ENCODE assay signal across 8 cellular contexts in genomic region chr12:106246891-106247730, GRCh38. TPM values are rescaled to one million over a fixed set of nuclear protein-coding genes. Genes with fewer than 3 reads are reported as not detected.
DNase-seq lines count a peak whose midpoint lies in the region; ATAC-seq, FAIRE-seq and TF ChIP-seq lines count a peak whose summit lies in the region.

No MANE protein-coding gene starts in this region.

- H3K36me3 ChIP-seq in heart left ventricle = peaks cover 0 to 22% (median 14%) of the 10 kb centered on the region in 9 donors
- no peaks in the 10 kb centered on the region for H3K36me3 ChIP-seq in pancreas

- peaks cover 1% of the 10 kb centered on the region for H3K36me3 Mint-ChIP-seq in activated naive CD8-positive, alpha-beta T cell treated with anti-CD3 and anti-CD28 coated beads, Interleukin-2, amount 50 U/mL, for 24 hours (ENCODE audit: low read depth)

- H3K27ac ChIP-seq in heart left ventricle (peak overlapping the region; percentile 90 to 100 (median 99)), pancreas (peak overlapping the region; percentile 27 to 99 (median 98))

- peak overlapping the region; percentile 67 for H3K4me3 Mint-ChIP-seq in activated naive CD8-positive, alpha-beta T cell treated with anti-CD3 and anti-CD28 coated beads, Interleukin-2, amount 50 U/mL, for 24 hours

- DNase-seq in DMS53 (lab: John Stamatoyannopoulos, UW) (peak; percentile 80), DMS53 treated with DMSO at 0.1 percent for 48 hours (lab: John Stamatoyannopoulos, UW; ENCODE audit: unreplicated experiment) (no peak), SK-MEL-5 (ENCODE audit: low read depth, low spot score) (peak; percentile 44), heart left ventricle (peak; percentile 71 to 87 (median 77)), pancreas (peak; percentile 67 to 92 (median 78)), A172 (ENCODE audit: low spot score) (no peak)
- DNase-seq in activated naive CD8-positive, alpha-beta T cell treated with anti-CD3 and anti-CD28 coated beads, Interleukin-2, amount 50 U/mL, for 24 hours = peak; percentile 58

- WGBS in heart left ventricle, 4 donors = 1 to 2% (median 1%) methylated on average over 48 to 81 of the region's 81 CpGs
- WGBS in pancreas, 2 donors = 1% methylated on average over 44 to 81 of the region's 81 CpGs

- no peaks in the 10 kb centered on the region for H3K9me3 Mint-ChIP-seq in activated naive CD8-positive, alpha-beta T cell treated with anti-CD3 and anti-CD28 coated beads, Interleukin-2, amount 50 U/mL, for 24 hours

- peak overlapping the region; percentile 62 for H3K27ac Mint-ChIP-seq in activated naive CD8-positive, alpha-beta T cell treated with anti-CD3 and anti-CD28 coated beads, Interleukin-2, amount 50 U/mL, for 24 hours

- H3K27me3 ChIP-seq in heart left ventricle = no peaks in the 10 kb centered on the region
- H3K27me3 ChIP-seq in pancreas = no peaks in the 10 kb centered on the region

- peaks cover 25% of the 10 kb centered on the region for H3K4me1 Mint-ChIP-seq in activated naive CD8-positive, alpha-beta T cell treated with anti-CD3 and anti-CD28 coated beads, Interleukin-2, amount 50 U/mL, for 24 hours

- no peak for TF ChIP-seq POLR2A in heart left ventricle (IDR thresholded peaks at IDR 0.05)

- TF ChIP-seq CTCF in heart left ventricle (IDR thresholded peaks at IDR 0.05) (peak in 4 of 12 donors; percentile 13 to 28 (median 22)), pancreas (IDR thresholded peaks at IDR 0.05) (peak in 1 of 4 donors; percentile 6)

- in situ Hi-C loops in SK-MEL-5 (cut with HindIII; ENCODE audit: low pct_unique_long_range_greater_than_20kb, low sequenced_read_pairs) = no loop called here

- ATAC-seq in HG02981 (IDR thresholded peaks at IDR 0.05; ENCODE audit: unreplicated experiment) (peak; percentile 39), heart left ventricle (peak; percentile 17 to 32 (median 19)), pancreas (peak; percentile 21 to 60 (median 27))
- no peak for ATAC-seq in activated naive CD8-positive, alpha-beta T cell treated with anti-CD3 and anti-CD28 coated beads, Interleukin-2, amount 50 U/mL, for 24 hours

- FAIRE-seq in pancreas (lab: Jason Lieb, UNC) = no peak

- H3K9me3 ChIP-seq in heart left ventricle = no peaks in the 10 kb centered on the region
- H3K9me3 ChIP-seq in pancreas = no peaks in the 10 kb centered on the region

- no peaks in the 10 kb centered on the region for H3K27me3 Mint-ChIP-seq in activated naive CD8-positive, alpha-beta T cell treated with anti-CD3 and anti-CD28 coated beads, Interleukin-2, amount 50 U/mL, for 24 hours

- intact Hi-C loops in heart left ventricle (cut with DNase I) = loop anchor here in 9 of 10 donors (5.0 to 10.0 kb wide), 5 partner anchors 35 to 95 kb away; partner anchors contain the start of gene TCP11L2 (in 6 of the 9)
- intact Hi-C loops in pancreas (cut with DNase I) = no loop called here

- H3K4me3 ChIP-seq in heart left ventricle = peak overlapping the region; percentile 52 to 95 (median 90)
- peak overlapping the region; percentile 68 to 94 (median 87) for H3K4me3 ChIP-seq in pancreas

- H3K4me1 ChIP-seq in heart left ventricle (peaks cover 3 to 62% (median 36%) of the 10 kb centered on the region in 12 donors), pancreas (peaks cover 0 to 24% (median 12%) of the 10 kb centered on the region in 3 donors)

RNA-seq across cellular contexts. Expression of gene CKAP4, which starts 0.7 kb away (rescaled TPM):
- 54.9 and 55.8 TPM in 2 replicates for total RNA-seq in SK-MEL-5 (2014; rRNA removed; shearing (Covaris generic))
- 164 and 205 TPM in 2 replicates for polyA plus RNA-seq in SK-MEL-5 (2015; cell fraction: cytosol; rRNA removed)
- 18.1 and 23.8 TPM in 2 replicates for polyA plus RNA-seq in SK-MEL-5 (2015; cell fraction: nucleus; rRNA removed)
- total RNA-seq in heart left ventricle (10 to 100 TPM; 39.9 to 70.7 (median 53.7) TPM), pancreas (10 to 100 TPM; 19.8 to 45.3 (median 28.4) TPM)
- polyA plus RNA-seq in heart left ventricle (10 to 100 TPM; 19.0 to 61.5 TPM), pancreas (10 to 100 TPM in 1 of 2 donors, 1 to 10 TPM in 1; 5.6 to 14.3 TPM)
- 112 and 133 TPM in 2 replicates for total RNA-seq in A172 (2014; rRNA removed; shearing (Covaris generic))

RNA-seq across cellular contexts. Expression of gene TCP11L2, which starts 55.4 kb away (rescaled TPM):
- 8.3 and 9.4 TPM in 2 replicates for total RNA-seq in SK-MEL-5 (2014; rRNA removed; shearing (Covaris generic))
- 3.7 and 10.2 TPM in 2 replicates for polyA plus RNA-seq in SK-MEL-5 (2015; cell fraction: cytosol; rRNA removed)
- polyA plus RNA-seq in SK-MEL-5 (2015; cell fraction: nucleus; rRNA removed) = 11.0 and 16.0 TPM in 2 replicates
- total RNA-seq in heart left ventricle (100 to 1,000 TPM in 5 of 9 donors, 10 to 100 TPM in 4; 60.8 to 147 (median 113) TPM), pancreas (10 to 100 TPM in 4 of 6 donors, 1 to 10 TPM in 2; 7.3 to 24.4 (median 12.9) TPM)
- polyA plus RNA-seq in heart left ventricle (10 to 100 TPM; 15.5 to 17.3 TPM), pancreas (1 to 10 TPM; 3.5 to 4.6 TPM)
- total RNA-seq in A172 (2014; rRNA removed; shearing (Covaris generic)) = 3.6 TPM in 2 replicates

Comparison
In these comparisons a context has a peak if more than half of its experiments do, and no peak if none do; other contexts are left out.
1. DNase-seq: peak in DMS53 (single experiment), SK-MEL-5 (single experiment), activated naive CD8-positive, alpha-beta T cell treated with anti-CD3 and anti-CD28 coated beads, Interleukin-2, amount 50 U/mL, for 24 hours (single experiment), heart left ventricle (5 of 5) and pancreas (6 of 6); none in DMS53 treated with DMSO at 0.1 percent for 48 hours (single experiment) and A172 (single experiment).
2. intact Hi-C loops: an anchor here in heart left ventricle (5.0 to 10.0 kb wide); none called in pancreas.